7 cellular contexts compared by ENCODE assay signal in the genomic region with DNA sequence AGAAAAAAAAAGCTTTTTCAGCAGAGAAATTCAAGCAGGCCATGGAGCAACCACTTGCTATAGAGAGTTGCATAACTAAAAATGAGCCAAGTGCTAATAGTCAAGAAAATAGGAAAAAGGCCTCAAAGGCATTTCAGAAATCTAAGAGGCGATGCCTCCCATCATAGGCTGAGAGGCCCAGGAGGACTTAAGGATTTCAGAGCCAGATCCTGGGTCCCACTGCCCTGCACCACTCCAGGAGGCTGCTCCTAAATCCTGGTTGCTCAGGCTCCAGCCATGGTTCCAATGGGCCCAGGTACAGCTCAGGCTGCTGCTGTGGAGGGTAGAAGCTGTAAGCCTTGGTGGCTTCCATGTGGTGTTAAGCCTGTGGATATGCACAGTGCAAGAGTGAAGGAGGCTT.
"Had no signal": no experiment of that assay in that cellular context is flagged by ENCODE, and none has a peak within 500 bp of the region (broad histone marks: within the 10 kb centered on the region; RNA-seq: fewer than 3 reads in every experiment).

No MANE protein-coding gene starts in this region.

- H3K27ac Mint-ChIP-seq: IgD-negative memory B cell had no signal

- DNase-seq: IMR-90, KBM-7, KG1 had no signal

- H3K27me3 Mint-ChIP-seq: IgD-negative memory B cell had no signal

- ATAC-seq: HepG2 had no signal

- H3K27ac ChIP-seq: HL-60 had no signal

- FAIRE-seq: HepG2, HTR-8/SVneo had no signal
